In genomic region chr1:207308451-207309190, GRCh38 we compare ENCODE assay signal across 16 cellular contexts. TPM values are rescaled to one million over a fixed set of nuclear protein-coding genes. Genes with fewer than 3 reads are reported as not detected.
DNase-seq lines count a peak whose midpoint lies in the region; ATAC-seq, FAIRE-seq and TF ChIP-seq lines count a peak whose summit lies in the region.
"Had no signal": no experiment of that assay in that cellular context is flagged by ENCODE, and none has a peak within 500 bp of the region (broad histone marks: within the 10 kb centered on the region; RNA-seq: fewer than 3 reads in every experiment).

No MANE protein-coding gene starts in this region.

- H3K4me2 ChIP-seq in A549: peak overlapping the region; percentile 90; the same call in 2 of the 3 replicates
- H3K4me2 ChIP-seq in OCI-LY3 (ENCODE audit: low read length): peak overlapping the region; percentile 13

- H3K4me1 ChIP-seq in A549: peaks cover 46% of the 10 kb centered on the region
- H3K4me1 ChIP-seq in OCI-LY3 (ENCODE audit: low read length): peaks cover 21% of the 10 kb centered on the region
- H3K4me1 ChIP-seq in heart right ventricle: peaks cover 3 to 42% (median 10%) of the 10 kb centered on the region in 9 donors

- H3K36me3 ChIP-seq in OCI-LY3 (replicated peaks; ENCODE audit: low read depth, low read length): no peaks in the 10 kb centered on the region
- H3K36me3 ChIP-seq in heart right ventricle: no peaks in the 10 kb centered on the region
- H3K36me3 ChIP-seq: upper lobe of left lung had no signal

- H3K27me3 ChIP-seq in OCI-LY3 (ENCODE audit: low read depth, low read length) (no peaks in the 10 kb centered on the region; the same call in 1 of the 2 replicates), heart right ventricle (no peaks in the 10 kb centered on the region)
- H3K27me3 ChIP-seq: upper lobe of left lung had no signal

- H2AFZ ChIP-seq in OCI-LY3 (ENCODE audit: low read depth, low read length): no peak overlapping the region

- no peak for TF ChIP-seq POLR2A in A549 (IDR thresholded peaks at IDR 0.05; ENCODE audit: low read length)
- TF ChIP-seq POLR2A in H54 (IDR thresholded peaks at IDR 0.05; ENCODE audit: low read depth, low read length): no peak

- POLR2A ChIA-PET in A549 (lab: Yijun Ruan, JAX): no interaction called here

- intact Hi-C loops in heart right ventricle (cut with DNase I): no loop called here

- no peaks in the 10 kb centered on the region for H3K79me2 ChIP-seq in OCI-LY3 (ENCODE audit: low read length)

- DNase-seq in A549 (ENCODE audit: low read depth in 1 of 2, low spot score in 1 of 2) (no peak), H54 (ENCODE audit: insufficient read length, low spot score) (no peak), iris pigment epithelial cell (ENCODE audit: low read depth) (peak; percentile 14), heart right ventricle (no peak), NCI-H128 (lab: John Stamatoyannopoulos, UW; ENCODE audit: unreplicated experiment) (no peak)
- DNase-seq: activated CD4-positive, alpha-beta T cell treated with anti-CD3 and anti-CD28 coated beads for 36 hours; activated effector memory CD4-positive, alpha-beta T cell treated with anti-CD3 and anti-CD28 coated beads, Interleukin-2, amount 50 U/mL, for 16 hours; effector memory CD4-positive, alpha-beta T cell; EL; NCI-H1436; NCI-H2171 treated with DMSO at 0.1 percent for 48 hours; stimulated activated naive CD8-positive, alpha-beta T cell treated with anti-CD3 and anti-CD28 coated beads, Interleukin-15, Interleukin-2, amounts not matched to agents 100 U/mL and 50 U/mL, for 24 hours; upper lobe of left lung had no signal

- FAIRE-seq in A549 (lab: Jason Lieb, UNC) (no peak), H54 (lab: Jason Lieb, UNC) (peak; percentile 20)

- no peak overlapping the region for H3K4me3 ChIP-seq in A549
- H3K4me3 ChIP-seq in OCI-LY3 (ENCODE audit: low read length): no peak overlapping the region
- no peak overlapping the region for H3K4me3 ChIP-seq in heart right ventricle
- H3K4me3 ChIP-seq: upper lobe of left lung had no signal

- H3K9ac ChIP-seq in OCI-LY3 (ENCODE audit: low read length): no peak overlapping the region

- CTCF ChIA-PET in A549 (lab: Yijun Ruan, JAX): interaction anchor here (1.5 kb wide), 1 partner anchor 13 kb away, joined by 5 read pairs; the partner anchor contains the start of gene CD55

- ATAC-seq in A549 (no peak), GM18502 (IDR thresholded peaks at IDR 0.05; ENCODE audit: poor library complexity, unreplicated experiment) (no peak), GM21723 (IDR thresholded peaks at IDR 0.05; ENCODE audit: unreplicated experiment) (no peak), heart right ventricle (no peak)
- ATAC-seq: stimulated activated naive CD8-positive, alpha-beta T cell treated with anti-CD3 and anti-CD28 coated beads, Interleukin-15, Interleukin-2, amounts not matched to agents 100 U/mL and 50 U/mL, for 24 hours had no signal

- peak overlapping the region in 1 of 2 experiments; percentile 75; a peak in 1 of 6 replicates for H3K27ac ChIP-seq in A549
- H3K27ac ChIP-seq in OCI-LY3 (ENCODE audit: low read length): no peak overlapping the region
- H3K27ac ChIP-seq in heart right ventricle: peak overlapping the region in 1 of 10 donors; percentile 84

- 94% methylated on average over 2 of the region's 2 CpGs for WGBS in A549 (ENCODE audit: missing lambda C conversion rate)
- 97% methylated on average over 2 of the region's 2 CpGs for WGBS in heart right ventricle, 2 donors

- no peak for TF ChIP-seq RAD21 in A549 (conservative IDR thresholded peaks at IDR 0.05 in 1 of 2, IDR thresholded peaks at IDR 0.05 in 1 of 2)

- H3K9me3 ChIP-seq in A549 (no peaks in the 10 kb centered on the region), OCI-LY3 (ENCODE audit: insufficient read depth, low read length) (no peaks in the 10 kb centered on the region), heart right ventricle (no peaks in the 10 kb centered on the region)
- H3K9me3 ChIP-seq: upper lobe of left lung had no signal

- no peak for TF ChIP-seq EP300 in A549 (IDR thresholded peaks at IDR 0.05)

- no peaks in the 10 kb centered on the region for H4K20me1 ChIP-seq in OCI-LY3 (ENCODE audit: insufficient read depth, low read length)

- TF ChIP-seq CTCF in A549 (IDR thresholded peaks at IDR 0.05): no peak
- no peak for TF ChIP-seq CTCF in OCI-LY3 (IDR thresholded peaks at IDR 0.05; ENCODE audit: low read depth, low read length)
- TF ChIP-seq CTCF in heart right ventricle (IDR thresholded peaks at IDR 0.05): no peak

TF ChIP-seq in A549, 52 proteins besides CTCF, POLR2A, EP300 and RAD21 (continues in another document):
- TF ChIP-seq PHF8 (IDR thresholded peaks at IDR 0.05; ENCODE audit: borderline replicate concordance, low read depth) (no peak), USF2 (IDR thresholded peaks at IDR 0.05) (no peak), REST (IDR thresholded peaks at IDR 0.05) (no peak), CHD2 (IDR thresholded peaks at IDR 0.05; ENCODE audit: low read length, partially characterized antibody) (no peak), HOXA7 (CRISPR knock-in tag; IDR thresholded peaks at IDR 0.05) (no peak), ESRRA (IDR thresholded peaks at IDR 0.05; ENCODE audit: borderline replicate concordance, low read length) (no peak), HES2 (IDR thresholded peaks at IDR 0.05) (no peak), RCOR1 (IDR thresholded peaks at IDR 0.05; ENCODE audit: low read depth, low read length) (no peak), ELK1 (IDR thresholded peaks at IDR 0.05; ENCODE audit: low read depth, low read length) (no peak), E2F6 (IDR thresholded peaks at IDR 0.05; ENCODE audit: borderline replicate concordance, low read depth) (no peak), HOXB5 (CRISPR knock-in tag; IDR thresholded peaks at IDR 0.05) (no peak), RFX5 (IDR thresholded peaks at IDR 0.05) (no peak), BHLHE40 (IDR thresholded peaks at IDR 0.05; ENCODE audit: low read depth, low read length) (no peak), RARB (CRISPR knock-in tag; IDR thresholded peaks at IDR 0.05) (no peak), ZNF302 (CRISPR knock-in tag; IDR thresholded peaks at IDR 0.05) (no peak), MYC (IDR thresholded peaks at IDR 0.05; ENCODE audit: borderline replicate concordance, low read length) (no peak)

RNA-seq across cellular contexts. Expression of gene CD55, which starts 12.9 kb away (rescaled TPM):
- polyA plus RNA-seq in A549 (2011; rRNA removed): 173 and 180 TPM in 2 replicates
- 25.3 and 25.8 TPM in 2 replicates for polyA plus RNA-seq in A549 (2012; cell fraction: cytosol; rRNA removed)
- polyA plus RNA-seq in A549 (2012; cell fraction: nucleus; rRNA removed): 18.1 and 18.7 TPM in 2 replicates
- 35.2 to 44.5 TPM (median 37.0 TPM) in 3 replicates for polyA plus RNA-seq in A549 (2017; fragmentation: RNase III; extraction: RNeasy Plus Mini Kit Qiagen cat#74134 plus additional on column Dnase treatment)
- polyA minus RNA-seq in A549 (2011; rRNA and poly(A)+ RNA removed): 39.7 and 40.5 TPM in 2 replicates
- 100 to 1,000 TPM in 3 of 10 donors, 10 to 100 TPM in 7; 69.5 to 132 (median 81.4) TPM for total RNA-seq in heart right ventricle
- polyA plus RNA-seq in heart right ventricle: 10 to 100 TPM; 25.3 to 90.6 TPM
